8 cellular contexts compared by ENCODE assay signal in the genomic region with DNA sequence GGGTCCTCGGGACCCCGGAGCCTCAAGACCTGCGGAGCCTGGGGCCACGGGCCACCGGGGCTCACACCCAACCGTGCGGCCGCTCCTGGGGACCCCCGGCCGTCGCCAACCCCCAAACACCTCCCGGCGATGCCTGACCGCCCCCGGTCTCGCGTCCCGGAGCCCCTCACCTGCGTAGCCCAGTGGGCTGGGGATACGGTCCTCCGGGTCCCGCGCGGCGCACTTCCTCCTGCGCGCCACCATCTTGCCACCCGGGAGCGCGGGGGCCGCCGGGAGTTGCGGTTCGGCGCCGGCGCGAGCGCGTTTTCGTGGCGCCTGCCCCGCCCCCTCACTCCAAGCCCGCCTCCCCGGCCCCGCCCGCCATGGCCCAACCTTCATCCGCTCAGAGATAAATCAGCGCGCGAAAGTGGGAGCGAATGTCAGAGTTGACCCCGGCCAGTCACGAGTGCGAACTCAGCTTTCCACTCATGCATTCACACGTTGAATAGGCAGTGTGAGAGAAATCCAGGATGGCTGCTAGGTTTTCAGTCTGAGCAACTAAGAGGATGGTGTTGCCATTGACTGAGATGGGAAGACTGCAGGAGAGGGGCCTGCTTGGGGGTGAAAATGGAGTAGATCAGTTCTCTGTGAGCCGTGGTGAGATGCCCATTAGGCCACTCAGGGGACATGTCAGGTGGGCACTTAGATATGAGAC. TPM values are rescaled to one million over a fixed set of nuclear protein-coding genes. Genes with fewer than 3 reads are reported as not detected.
DNase-seq lines count a peak whose midpoint lies in the region; ATAC-seq and TF ChIP-seq lines count a peak whose summit lies in the region.

A gene with protein sequence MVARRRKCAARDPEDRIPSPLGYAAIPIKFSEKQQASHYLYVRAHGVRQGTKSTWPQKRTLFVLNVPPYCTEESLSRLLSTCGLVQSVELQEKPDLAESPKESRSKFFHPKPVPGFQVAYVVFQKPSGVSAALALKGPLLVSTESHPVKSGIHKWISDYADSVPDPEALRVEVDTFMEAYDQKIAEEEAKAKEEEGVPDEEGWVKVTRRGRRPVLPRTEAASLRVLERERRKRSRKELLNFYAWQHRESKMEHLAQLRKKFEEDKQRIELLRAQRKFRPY (minus strand): TSS at position 253 of the 694 bp plus-strand sequence. CDS start 10 bp downstream, at position 243.

- H3K27ac ChIP-seq in body of pancreas (peak within 1 kb of the TSS in 3 of 4 donors; percentile 65 to 76 (median 69)), sigmoid colon (peak within 1 kb of the TSS; percentile 69 to 81 (median 78))

- no peak for TF ChIP-seq EP300 in sigmoid colon (IDR thresholded peaks at IDR 0.05)

- H3K4me3 ChIP-seq in GM08714 (ENCODE audit: low read length) (peak within 1 kb of the TSS; percentile 94), H7 (ENCODE audit: insufficient read depth, low read depth, low read length) (peak within 1 kb of the TSS; percentile 85), body of pancreas (peak within 1 kb of the TSS; percentile 74 to 75), iPS-11a (ENCODE audit: low read depth, low read length) (peak within 1 kb of the TSS; percentile 80), sigmoid colon (peak within 1 kb of the TSS; percentile 69 to 98 (median 80))

- intact Hi-C loops in body of pancreas (cut with DNase I) (no loop called here), sigmoid colon (cut with DNase I) (no loop called here)

- H3K27me3 ChIP-seq in H7 (ENCODE audit: control insufficient read depth, insufficient read depth, low read length) (no peaks in the 10 kb centered on the region), body of pancreas (no peaks in the 10 kb centered on the region), sigmoid colon (no peaks in the 10 kb centered on the region)

- ATAC-seq in body of pancreas (peak; percentile 91), HG03378 (IDR thresholded peaks at IDR 0.05; ENCODE audit: unreplicated experiment) (no peak)

- H3K4me1 ChIP-seq in body of pancreas = peaks cover 21% of the 10 kb centered on the region
- peaks cover 0 to 12% (median 7%) of the 10 kb centered on the region in 4 donors for H3K4me1 ChIP-seq in sigmoid colon

- WGBS in body of pancreas, 2 donors = 0 to 1% methylated on average over 21 to 57 of the region's 57 CpGs
- 0 to 1% methylated on average over 57 of the region's 57 CpGs for WGBS in sigmoid colon, 2 donors

- H3K36me3 ChIP-seq in H7 (replicated peaks; ENCODE audit: control insufficient read depth, insufficient read depth, low read length) (peaks cover 11% of the 10 kb centered on the region), body of pancreas (replicated peaks in 1 of 2; ENCODE audit: insufficient read depth in 1 of 2, low read depth in 2 of 2) (no peaks in the 10 kb centered on the region), sigmoid colon (peaks cover 0 to 25% (median 5%) of the 10 kb centered on the region in 4 donors)

- TF ChIP-seq POLR2A in body of pancreas (IDR thresholded peaks at IDR 0.05) (peak; percentile 19 to 75 (median 74)), sigmoid colon (IDR thresholded peaks at IDR 0.05) (peak; percentile 42 to 84)

- TF ChIP-seq CTCF in body of pancreas (IDR thresholded peaks at IDR 0.05) = no peak
- no peak for TF ChIP-seq CTCF in sigmoid colon (IDR thresholded peaks at IDR 0.05)

- H3K9me3 ChIP-seq in body of pancreas (no peaks in the 10 kb centered on the region), sigmoid colon (no peaks in the 10 kb centered on the region)

- DNase-seq in H7 (peak; percentile 93), NCI-H1092 treated with DMSO at 0.1 percent for 48 hours (lab: John Stamatoyannopoulos, UW) (peak; percentile 55), UCSD-AML1 (lab: John Stamatoyannopoulos, UW; ENCODE audit: unreplicated experiment) (peak; percentile 82), body of pancreas (peak; percentile 70 to 85 (median 76)), sigmoid colon (peak; percentile 87)

RNA-seq across cellular contexts. Expression of the gene that starts here (rescaled TPM):
- total RNA-seq in H7 (2014; rRNA removed; shearing (Covaris generic)) = 33.1 and 39.3 TPM in 2 replicates
- 10 to 100 TPM; 13.7 to 23.4 TPM for total RNA-seq in body of pancreas
- 10 to 100 TPM; 16.3 to 20.0 (median 18.4) TPM for total RNA-seq in sigmoid colon
- polyA plus RNA-seq in sigmoid colon = 10 to 100 TPM in 2 of 3 donors, 1 to 10 TPM in 1; 6.6 to 39.9 (median 19.7) TPM
